Comparison of ENCODE assay signal across 8 cellular contexts in the genomic region with DNA sequence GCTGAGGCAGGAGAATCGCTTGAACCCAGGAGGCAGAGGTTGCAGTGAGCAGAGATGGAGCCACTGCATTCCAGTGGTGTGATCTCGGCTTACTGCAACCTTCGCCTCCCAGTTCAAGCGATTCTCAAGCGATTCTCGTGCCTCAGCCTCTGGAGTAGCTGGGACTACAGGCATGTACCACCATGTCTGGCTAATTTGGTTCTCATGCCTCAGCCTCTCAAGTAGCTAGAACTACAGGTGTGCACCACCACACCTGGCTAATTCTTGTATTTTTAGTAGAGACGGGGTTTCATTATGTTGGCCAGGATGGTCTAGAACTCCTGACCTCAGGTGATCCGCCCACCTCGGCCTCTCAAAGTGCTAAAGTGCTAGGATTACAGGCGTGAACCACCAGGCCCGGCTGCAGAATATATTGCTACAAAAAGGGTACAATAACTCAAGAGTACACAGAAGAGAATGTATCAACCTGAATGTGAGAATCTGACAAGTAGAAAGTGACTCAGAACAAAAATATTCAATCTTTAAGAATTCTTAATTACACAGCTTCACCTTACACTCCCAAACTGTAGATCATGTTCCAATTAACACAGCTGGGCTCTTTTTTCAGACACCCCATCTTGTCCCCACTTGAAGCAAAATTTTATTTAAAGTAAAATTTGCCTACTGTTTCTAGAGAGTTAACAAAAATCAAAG. TPM values are rescaled to one million over a fixed set of nuclear protein-coding genes. Genes with fewer than 3 reads are reported as not detected.
DNase-seq lines count a peak whose midpoint lies in the region; ATAC-seq, FAIRE-seq and TF ChIP-seq lines count a peak whose summit lies in the region.
"Not testable (repeated sequence)": the region's sequence is repeated elsewhere in the genome, so short reads cannot be mapped to it uniquely, and the experiment has no call there.

No MANE protein-coding gene starts in this region.

- not testable (repeated sequence) for H3K9me3 Mint-ChIP-seq in Calu3 (ENCODE audit: low read depth, unreplicated experiment); activated CD4-positive, alpha-beta T cell treated with anti-CD3 and anti-CD28 coated beads, Interleukin-2, amount 10 ng/mL, durations not matched to agents 24 days and 14 days; brain; memory B cell

- H3K4me1 ChIP-seq in psoas muscle: peaks cover 32% of the 10 kb centered on the region

- intact Hi-C loops in Calu3 (cut with micrococcal nuclease; ENCODE audit: unreplicated experiment); activated CD4-positive, alpha-beta T cell treated with anti-CD3 and anti-CD28 coated beads, Interleukin-2, amount 10 ng/mL, durations not matched to agents 24 days and 14 days (cut with micrococcal nuclease): not testable (repeated sequence)
- intact Hi-C loops in psoas muscle (cut with DNase I): loop anchor here (5.0 to 10.0 kb wide), 2 partner anchors 64 to 91 kb away; partner anchors contain the start of genes HSPA4 (in 1 of the 2) and ZCCHC10 (in 1 of the 2)

- peak overlapping the region; percentile 86 for H3K4me3 Mint-ChIP-seq in Calu3 (ENCODE audit: low read depth, unreplicated experiment)
- H3K4me3 Mint-ChIP-seq in activated CD4-positive, alpha-beta T cell treated with anti-CD3 and anti-CD28 coated beads, Interleukin-2, amount 10 ng/mL, durations not matched to agents 24 days and 14 days: peak overlapping the region; percentile 92
- H3K4me3 Mint-ChIP-seq in brain: peak overlapping the region; percentile 96 to 100 (median 99)
- peak overlapping the region; percentile 24 for H3K4me3 Mint-ChIP-seq in memory B cell

- 88 to 91% (median 89%) methylated on average over 10 to 11 of the region's 11 CpGs for WGBS in psoas muscle, 3 donors

- peak overlapping the region; percentile 98 for H3K27ac Mint-ChIP-seq in Calu3 (ENCODE audit: unreplicated experiment)
- not testable (repeated sequence) for H3K27ac Mint-ChIP-seq in activated CD4-positive, alpha-beta T cell treated with anti-CD3 and anti-CD28 coated beads, Interleukin-2, amount 10 ng/mL, durations not matched to agents 24 days and 14 days; memory B cell
- peak overlapping the region; percentile 98 to 100 (median 100) for H3K27ac Mint-ChIP-seq in brain

- FAIRE-seq in urothelium cell line (lab: Jason Lieb, UNC): peak; percentile 23

- H3K36me3 Mint-ChIP-seq in Calu3 (ENCODE audit: insufficient read depth, unreplicated experiment): peaks cover 42% of the 10 kb centered on the region
- not testable (repeated sequence) for H3K36me3 Mint-ChIP-seq in activated CD4-positive, alpha-beta T cell treated with anti-CD3 and anti-CD28 coated beads, Interleukin-2, amount 10 ng/mL, durations not matched to agents 24 days and 14 days (ENCODE audit: low read depth); memory B cell
- peaks cover 58% of the 10 kb centered on the region for H3K36me3 Mint-ChIP-seq in brain

- CTCF ChIA-PET in Calu3 (lab: Charles Lee): interaction anchor here (0.6 kb wide), 1 partner anchor 1929 kb away, joined by 4 read pairs; no protein-coding TSS in a partner anchor

- not testable (repeated sequence) for BruUV-seq in Calu3 (replicated peaks; lab: Mats Ljungman, UMichigan)

- ATAC-seq in memory B cell (ENCODE audit: low read depth); psoas muscle: not testable (repeated sequence)

- peak overlapping the region; percentile 96 for H3K27ac ChIP-seq in psoas muscle

- H3K27me3 ChIP-seq in MG63; psoas muscle (ENCODE audit: insufficient read depth in 3 of 3, low read length in 2 of 3): not testable (repeated sequence)

- not testable (repeated sequence) for TF ChIP-seq CTCF in Calu3 (IDR thresholded peaks at IDR 0.05; ENCODE audit: unreplicated experiment); brain (conservative IDR thresholded peaks at IDR 0.05); fibroblast of the aortic adventitia (IDR thresholded peaks at IDR 0.05; ENCODE audit: insufficient read depth, low read length); psoas muscle (IDR thresholded peaks at IDR 0.05)

- H3K4me3 ChIP-seq in MG63 (peak overlapping the region; percentile 81), fibroblast of the aortic adventitia (ENCODE audit: low read depth, low read length) (peak overlapping the region; percentile 86), psoas muscle (peak overlapping the region; percentile 82)

- not testable (repeated sequence) for H3K4me1 Mint-ChIP-seq in Calu3 (ENCODE audit: low read depth, unreplicated experiment)
- peaks cover 21% of the 10 kb centered on the region for H3K4me1 Mint-ChIP-seq in activated CD4-positive, alpha-beta T cell treated with anti-CD3 and anti-CD28 coated beads, Interleukin-2, amount 10 ng/mL, durations not matched to agents 24 days and 14 days
- H3K4me1 Mint-ChIP-seq in brain (peaks cover 58% of the 10 kb centered on the region), memory B cell (peaks cover 15% of the 10 kb centered on the region)

- H3K36me3 ChIP-seq in MG63: peaks cover 31% of the 10 kb centered on the region
- H3K36me3 ChIP-seq in psoas muscle (ENCODE audit: insufficient read depth in 1 of 2, low read depth in 1 of 2): not testable (repeated sequence)

- not testable (repeated sequence) for DNase-seq in Calu3; MG63; activated CD4-positive, alpha-beta T cell treated with anti-CD3 and anti-CD28 coated beads, Interleukin-2, amount 10 ng/mL, durations not matched to agents 24 days and 14 days; fibroblast of the aortic adventitia (ENCODE audit: low read depth); memory B cell (ENCODE audit: low spot score in 2 of 2); psoas muscle; urothelium cell line (ENCODE audit: low spot score)

- not testable (repeated sequence) for H3K27me3 Mint-ChIP-seq in Calu3 (ENCODE audit: unreplicated experiment); activated CD4-positive, alpha-beta T cell treated with anti-CD3 and anti-CD28 coated beads, Interleukin-2, amount 10 ng/mL, durations not matched to agents 24 days and 14 days; brain; memory B cell

- not testable (repeated sequence) for H3K9me3 ChIP-seq in MG63, psoas muscle

RNA-seq across cellular contexts. Expression of gene AFF4, which starts 2.2 kb away (rescaled TPM):
- total RNA-seq in Calu3 (2022): 87.1 and 102 TPM in 2 replicates
- total RNA-seq in MG63 (2014; rRNA removed; shearing (Covaris generic); ENCODE audit: low replicate concordance): 18.3 and 26.9 TPM in 2 replicates
- 32.3 and 32.7 TPM in 2 replicates for total RNA-seq in activated CD4-positive, alpha-beta T cell treated with anti-CD3 and anti-CD28 coated beads, Interleukin-2, amount 10 ng/mL, durations not matched to agents 24 days and 14 days
- polyA plus RNA-seq in brain (ENCODE audit: insufficient read depth, low read depth, low replicate concordance): 20.4 TPM
- 43.2 and 87.7 TPM in 2 replicates for total RNA-seq in fibroblast of the aortic adventitia (ENCODE audit: low replicate concordance)
- 10 to 100 TPM; 49.6 to 68.2 (median 58.9) TPM for total RNA-seq in psoas muscle
- 10 to 100 TPM in 2 of 3 donors, 1 to 10 TPM in 1; 9.7 to 23.3 (median 10.0) TPM for polyA plus RNA-seq in psoas muscle

Comparison
In these comparisons a context has a peak if more than half of its experiments do, and no peak if none do; other contexts are left out.
1. H3K4me3 Mint-ChIP-seq: peak in every context shown above with its lines; median percentile 99 in brain; 92 in activated CD4-positive, alpha-beta T cell treated with anti-CD3 and anti-CD28 coated beads, Interleukin-2, amount 10 ng/mL, durations not matched to agents 24 days and 14 days; 86 in Calu3; 24 in memory B cell.